Comparison of ENCODE assay signal across 8 cellular contexts in genomic region chr16:53131050-53131362, GRCh38.
DNase-seq lines count a peak whose midpoint lies in the region; ATAC-seq and TF ChIP-seq lines count a peak whose summit lies in the region.

No MANE protein-coding gene starts in this region.

- no peaks in the 10 kb centered on the region for H3K9me3 Mint-ChIP-seq in MCF 10A (ENCODE audit: unreplicated experiment)
- H3K9me3 Mint-ChIP-seq in naive thymus-derived CD4-positive, alpha-beta T cell, result peaks cover 0 to 2% (median 0%) of the 10 kb centered on the region in 11 donors
- no peaks in the 10 kb centered on the region for H3K9me3 Mint-ChIP-seq in endothelial cell (ENCODE audit: unreplicated experiment)

- DNase-seq in MCF 10A (ENCODE audit: unreplicated experiment), result peak; percentile 4
- no peak for DNase-seq in naive thymus-derived CD4-positive, alpha-beta T cell
- DNase-seq in putamen (ENCODE audit: low spot score), result no peak
- no peak for DNase-seq in endothelial cell (ENCODE audit: low spot score)
- no peak for DNase-seq in activated CD4-positive, alpha-beta T cell treated with anti-CD3 and anti-CD28 coated beads, Interleukin-2, amount 50 U/mL, for 1 hour

- no TSS peak for BruUV-seq in MCF 10A (replicated peaks; lab: Mats Ljungman, UMichigan)

- ATAC-seq in GM19023 (IDR thresholded peaks at IDR 0.05; ENCODE audit: unreplicated experiment) (peak; percentile 1), HG03064 (IDR thresholded peaks at IDR 0.05; ENCODE audit: low read depth, unreplicated experiment) (peak; percentile 3), HG02571 (IDR thresholded peaks at IDR 0.05; ENCODE audit: unreplicated experiment) (no peak)
- ATAC-seq in naive thymus-derived CD4-positive, alpha-beta T cell, result no peak

- peaks cover 25% of the 10 kb centered on the region for H3K4me1 Mint-ChIP-seq in MCF 10A (ENCODE audit: insufficient read depth, unreplicated experiment)
- H3K4me1 Mint-ChIP-seq in naive thymus-derived CD4-positive, alpha-beta T cell, result peaks cover 7 to 29% (median 13%) of the 10 kb centered on the region in 7 donors
- H3K4me1 Mint-ChIP-seq in endothelial cell (ENCODE audit: unreplicated experiment), result peaks cover 17% of the 10 kb centered on the region

- intact Hi-C loops in MCF 10A (cut with micrococcal nuclease), result loop anchor here (2.0 kb wide), 2 partner anchors 32 to 152 kb away; no protein-coding TSS in a partner anchor
- intact Hi-C loops in naive thymus-derived CD4-positive, alpha-beta T cell (cut with micrococcal nuclease), result loop anchor here (2.0 to 5.0 kb wide), 4 partner anchors 32 to 380 kb away; no protein-coding TSS in a partner anchor

- CTCF ChIA-PET in MCF 10A (lab: Yijun Ruan, JAX), result no interaction called here
- CTCF ChIA-PET in naive thymus-derived CD4-positive, alpha-beta T cell (lab: Charles Lee), result no interaction called here

- peaks cover 0 to 3% (median 0%) of the 10 kb centered on the region in 3 experiments for H3K36me3 ChIP-seq in naive thymus-derived CD4-positive, alpha-beta T cell (ENCODE audit: control insufficient read depth in 2 of 3, insufficient read depth in 3 of 3, low read length in 3 of 3)

- no peaks in the 10 kb centered on the region for H3K27me3 ChIP-seq in naive thymus-derived CD4-positive, alpha-beta T cell (ENCODE audit: control insufficient read depth in 2 of 2, insufficient read depth in 2 of 2, low read length in 2 of 2)

- H3K27ac Mint-ChIP-seq in MCF 10A (ENCODE audit: low read depth, unreplicated experiment) (no peak overlapping the region), endothelial cell (ENCODE audit: unreplicated experiment) (no peak overlapping the region)
- H3K27ac Mint-ChIP-seq in naive thymus-derived CD4-positive, alpha-beta T cell, result peak overlapping the region in 2 of 9 donors; percentile 40 to 57

- peak overlapping the region; percentile 77 for H3K4me3 ChIP-seq in naive thymus-derived CD4-positive, alpha-beta T cell (ENCODE audit: low read length)

- no peak for TF ChIP-seq CTCF in MCF 10A (IDR thresholded peaks at IDR 0.05; ENCODE audit: unreplicated experiment)
- no peak for TF ChIP-seq CTCF in endothelial cell (IDR thresholded peaks at IDR 0.05; ENCODE audit: unreplicated experiment)

- H3K36me3 Mint-ChIP-seq in MCF 10A (ENCODE audit: insufficient read depth, unreplicated experiment) (peaks cover 20% of the 10 kb centered on the region), endothelial cell (ENCODE audit: low read depth, unreplicated experiment) (peaks cover 7% of the 10 kb centered on the region)
- H3K36me3 Mint-ChIP-seq in naive thymus-derived CD4-positive, alpha-beta T cell, result peaks cover 0 to 1% (median 0%) of the 10 kb centered on the region in 5 donors

- POLR2A ChIA-PET in MCF 10A (lab: Yijun Ruan, JAX), result interaction anchor here (2.1 kb wide), 1 partner anchor 32 kb away, joined by 10 read pairs; no protein-coding TSS in a partner anchor
- POLR2A ChIA-PET in naive thymus-derived CD4-positive, alpha-beta T cell (lab: Charles Lee), result no interaction called here

- H3K9me3 ChIP-seq in naive thymus-derived CD4-positive, alpha-beta T cell (ENCODE audit: control insufficient read depth in 2 of 3, low read length in 3 of 3), result no peaks in the 10 kb centered on the region

- H3K4me3 Mint-ChIP-seq in MCF 10A (ENCODE audit: unreplicated experiment) (peak overlapping the region; percentile 94), endothelial cell (ENCODE audit: unreplicated experiment) (no peak overlapping the region)
- peak overlapping the region in 7 of 10 donors; percentile 49 to 94 (median 77) for H3K4me3 Mint-ChIP-seq in naive thymus-derived CD4-positive, alpha-beta T cell

- H3K4me1 ChIP-seq in naive thymus-derived CD4-positive, alpha-beta T cell (ENCODE audit: control insufficient read depth in 2 of 2, insufficient read depth in 2 of 2, low read length in 2 of 2), result peaks cover 0 to 4% of the 10 kb centered on the region in 2 donors

- H3K27me3 Mint-ChIP-seq in MCF 10A (ENCODE audit: insufficient read depth, unreplicated experiment), result no peaks in the 10 kb centered on the region
- H3K27me3 Mint-ChIP-seq in naive thymus-derived CD4-positive, alpha-beta T cell, result peaks cover 0 to 6% (median 0%) of the 10 kb centered on the region in 5 donors
- H3K27me3 Mint-ChIP-seq in endothelial cell (ENCODE audit: unreplicated experiment), result peaks cover 4% of the 10 kb centered on the region

- peak overlapping the region; percentile 73 for H3K27ac ChIP-seq in naive thymus-derived CD4-positive, alpha-beta T cell (ENCODE audit: low read depth, low read length)

Comparison
In these comparisons a context has a peak if more than half of its experiments do, and no peak if none do; other contexts are left out.
1. ATAC-seq: peak in GM19023 (single experiment) and HG03064 (single experiment); none in naive thymus-derived CD4-positive, alpha-beta T cell (single experiment) and HG02571 (single experiment).